Comparison of ENCODE assay signal across 13 cellular contexts in the genomic region with DNA sequence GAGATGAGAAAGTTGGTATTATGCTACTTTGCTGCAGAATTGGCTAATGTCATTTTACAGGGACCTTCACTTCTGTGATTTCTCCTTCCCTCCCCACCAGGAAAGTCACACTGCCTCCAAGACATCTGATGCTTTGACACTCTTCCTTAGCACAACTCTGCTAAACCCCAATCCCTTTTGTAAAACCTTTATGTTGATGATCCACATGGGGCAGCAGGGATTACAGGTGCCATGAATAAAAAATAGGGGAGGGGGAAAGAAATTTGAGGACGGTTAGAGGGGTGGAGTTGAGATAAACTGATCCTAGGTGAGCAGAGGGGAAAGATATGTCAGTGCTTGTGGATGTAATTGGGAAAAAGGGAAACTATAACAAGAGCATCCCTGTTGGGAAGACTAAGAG. TPM values are rescaled to one million over a fixed set of nuclear protein-coding genes. Genes with fewer than 3 reads are reported as not detected.
A peak's percentile ranks its signal among the peaks of the same experiment; 100 is the strongest.
DNase-seq lines count a peak whose midpoint lies in the region; ATAC-seq and TF ChIP-seq lines count a peak whose summit lies in the region.
"Had no signal": no experiment of that assay in that cellular context is flagged by ENCODE, and none has a peak within 500 bp of the region (broad histone marks: within the 10 kb centered on the region; RNA-seq: fewer than 3 reads in every experiment).

No MANE protein-coding gene starts in this region.

- H3K27me3 ChIP-seq in CD4-positive, CD25-positive, alpha-beta regulatory T cell (ENCODE audit: control insufficient read depth, insufficient read depth, low read length), result no peaks in the 10 kb centered on the region
- no peaks in the 10 kb centered on the region for H3K27me3 ChIP-seq in endodermal cell (ENCODE audit: control insufficient read depth, insufficient read depth, low read length, poor library complexity, severe bottlenecking)

- no peaks in the 10 kb centered on the region for H3K9me3 ChIP-seq in CD4-positive, CD25-positive, alpha-beta regulatory T cell (ENCODE audit: control insufficient read depth in 2 of 2, low read length in 2 of 2)
- H3K9me3 ChIP-seq in endodermal cell (ENCODE audit: control insufficient read depth, low read length), result no peaks in the 10 kb centered on the region

- peaks cover 6% of the 10 kb centered on the region for H3K4me1 ChIP-seq in CD4-positive, CD25-positive, alpha-beta regulatory T cell (ENCODE audit: control insufficient read depth, insufficient read depth, low read length, poor library complexity, severe bottlenecking)
- no peaks in the 10 kb centered on the region for H3K4me1 ChIP-seq in endodermal cell (ENCODE audit: control insufficient read depth, insufficient read depth, low read length)

- H3K27me3 Mint-ChIP-seq in activated T-cell treated with anti-CD3 and anti-CD28 coated beads, Interleukin-2, amount 50 U/mL, for 24 hours, result no peaks in the 10 kb centered on the region
- H3K27me3 Mint-ChIP-seq in CD4-positive, CD25-positive, alpha-beta regulatory T cell, result no peaks in the 10 kb centered on the region
- no peaks in the 10 kb centered on the region for H3K27me3 Mint-ChIP-seq in activated B cell treated with CpG ODN at 0.5 μM for 24 hours
- no peaks in the 10 kb centered on the region for H3K27me3 Mint-ChIP-seq in endodermal cell (ENCODE audit: insufficient read depth)

- H3K9me3 Mint-ChIP-seq in activated T-cell treated with anti-CD3 and anti-CD28 coated beads, Interleukin-2, amount 50 U/mL, for 24 hours, result no peaks in the 10 kb centered on the region
- H3K9me3 Mint-ChIP-seq in CD4-positive, CD25-positive, alpha-beta regulatory T cell, result no peaks in the 10 kb centered on the region
- H3K9me3 Mint-ChIP-seq in activated B cell treated with CpG ODN at 0.5 μM for 24 hours, result no peaks in the 10 kb centered on the region
- H3K9me3 Mint-ChIP-seq in endodermal cell, result no peaks in the 10 kb centered on the region
- H3K9me3 Mint-ChIP-seq: CD14-positive monocyte had no signal

- 66 to 100% methylated on average over 1 of the region's 1 CpG for WGBS in endodermal cell (ENCODE audit: insufficient coverage in 1 of 2, insufficient read length in 1 of 2), 2 experiments

- POLR2A ChIA-PET in activated B cell treated with CpG ODN at 0.5 μM for 24 hours (lab: Charles Lee), result no interaction called here

- peaks cover 63% of the 10 kb centered on the region for H3K36me3 ChIP-seq in CD4-positive, CD25-positive, alpha-beta regulatory T cell (ENCODE audit: control insufficient read depth, insufficient read depth, low read length)
- peaks cover 90% of the 10 kb centered on the region for H3K36me3 ChIP-seq in endodermal cell (ENCODE audit: control insufficient read depth, insufficient read depth, low read length)

- peaks cover 85% of the 10 kb centered on the region for H3K36me3 Mint-ChIP-seq in activated T-cell treated with anti-CD3 and anti-CD28 coated beads, Interleukin-2, amount 50 U/mL, for 24 hours (ENCODE audit: low read depth)
- H3K36me3 Mint-ChIP-seq in CD4-positive, CD25-positive, alpha-beta regulatory T cell, result peaks cover 28% of the 10 kb centered on the region
- H3K36me3 Mint-ChIP-seq in activated B cell treated with CpG ODN at 0.5 μM for 24 hours (ENCODE audit: low read depth) (peaks cover 72% of the 10 kb centered on the region), endodermal cell (ENCODE audit: low read depth) (peaks cover 61% of the 10 kb centered on the region)

- H3K27ac ChIP-seq in CD4-positive, CD25-positive, alpha-beta regulatory T cell (ENCODE audit: insufficient read depth, low read length, poor library complexity, severe bottlenecking), result no peak overlapping the region
- H3K27ac ChIP-seq in endodermal cell (ENCODE audit: low read depth, low read length), result no peak overlapping the region

- peak overlapping the region; percentile 79 for H3K27ac Mint-ChIP-seq in activated T-cell treated with anti-CD3 and anti-CD28 coated beads, Interleukin-2, amount 50 U/mL, for 24 hours
- peak overlapping the region in 2 of 3 donors; percentile 7 to 33 for H3K27ac Mint-ChIP-seq in CD4-positive, CD25-positive, alpha-beta regulatory T cell
- H3K27ac Mint-ChIP-seq in activated B cell treated with CpG ODN at 0.5 μM for 24 hours (peak overlapping the region; percentile 5), endodermal cell (peak overlapping the region; percentile 8)

- TF ChIP-seq CTCF in activated B cell treated with CpG ODN at 0.5 μM for 24 hours (IDR thresholded peaks at IDR 0.05), result no peak
- TF ChIP-seq CTCF in endodermal cell (conservative IDR thresholded peaks at IDR 0.05), result no peak

- CTCF ChIA-PET in activated B cell treated with CpG ODN at 0.5 μM for 24 hours (lab: Charles Lee), result no interaction called here

- no peak for DNase-seq in activated T-cell treated with anti-CD3 and anti-CD28 coated beads, Interleukin-2, amount 50 U/mL, for 24 hours
- DNase-seq in activated T-cell treated with anti-CD3 and anti-CD28 coated beads, Interleukin-2, amount 50 U/mL, for 48 hours, result no peak
- no peak for DNase-seq in CD4-positive, CD25-positive, alpha-beta regulatory T cell
- DNase-seq in activated B cell treated with CpG ODN at 0.5 μM for 24 hours (no peak), endodermal cell (no peak), cerebellum (ENCODE audit: low spot score) (no peak), NCI-H748 (lab: John Stamatoyannopoulos, UW; ENCODE audit: unreplicated experiment) (no peak), DMS53 treated with DMSO at 0.1 percent for 48 hours (lab: John Stamatoyannopoulos, UW; ENCODE audit: unreplicated experiment) (no peak)
- DNase-seq: GF-D8, NCI-H1436 treated with DMSO at 0.1 percent for 48 hours, NCI-H2081, NCI-H524 had no signal

- H3K4me1 Mint-ChIP-seq in activated T-cell treated with anti-CD3 and anti-CD28 coated beads, Interleukin-2, amount 50 U/mL, for 24 hours (ENCODE audit: low read depth), result peaks cover 45% of the 10 kb centered on the region
- peaks cover 8 to 35% (median 22%) of the 10 kb centered on the region in 4 donors for H3K4me1 Mint-ChIP-seq in CD4-positive, CD25-positive, alpha-beta regulatory T cell
- H3K4me1 Mint-ChIP-seq in activated B cell treated with CpG ODN at 0.5 μM for 24 hours (peaks cover 36% of the 10 kb centered on the region), endodermal cell (peaks cover 9% of the 10 kb centered on the region)

- ATAC-seq in CD4-positive, CD25-positive, alpha-beta regulatory T cell (ENCODE audit: low read depth in 2 of 2), result no peak
- ATAC-seq in activated B cell treated with CpG ODN at 0.5 μM for 24 hours (ENCODE audit: low read depth), result no peak

- intact Hi-C loops in activated B cell treated with CpG ODN at 0.5 μM for 24 hours (cut with micrococcal nuclease), result loop anchor here (5.0 kb wide), 1 partner anchor 587 kb away; a partner anchor contains a TSS

- H3K4me3 ChIP-seq in CD4-positive, CD25-positive, alpha-beta regulatory T cell (ENCODE audit: low read depth, low read length), result no peak overlapping the region
- no peak overlapping the region for H3K4me3 ChIP-seq in endodermal cell (ENCODE audit: low read length)

- H3K9ac ChIP-seq in endodermal cell (ENCODE audit: extremely low read depth, low read length, poor library complexity, severe bottlenecking), result no peak overlapping the region

- no peak overlapping the region for H3K4me3 Mint-ChIP-seq in activated T-cell treated with anti-CD3 and anti-CD28 coated beads, Interleukin-2, amount 50 U/mL, for 24 hours
- H3K4me3 Mint-ChIP-seq in CD4-positive, CD25-positive, alpha-beta regulatory T cell, result no peak overlapping the region
- H3K4me3 Mint-ChIP-seq in activated B cell treated with CpG ODN at 0.5 μM for 24 hours (no peak overlapping the region), endodermal cell (no peak overlapping the region)
- H3K4me3 Mint-ChIP-seq: CD14-positive monocyte had no signal

RNA-seq across cellular contexts. Expression of a gene that starts 26.4 kb away (rescaled TPM):
- 71.2 TPM for total RNA-seq in CD4-positive, CD25-positive, alpha-beta regulatory T cell
- 10 to 100 TPM; 18.1 to 26.5 (median 22.7) TPM for polyA plus RNA-seq in CD4-positive, CD25-positive, alpha-beta regulatory T cell
- 62.9 and 73.4 TPM in 2 replicates for total RNA-seq in activated B cell treated with CpG ODN at 0.5 μM for 24 hours
- 10 to 100 TPM; 51.4 to 53.3 TPM for total RNA-seq in endodermal cell
- polyA plus RNA-seq in endodermal cell (2013, experiment 1 of 2), result 41.9 TPM
- polyA plus RNA-seq in endodermal cell (2013, experiment 2 of 2), result 40.8 TPM
- total RNA-seq in cerebellum, result 110 TPM

Comparison
In these comparisons a context has a peak if more than half of its experiments do, and no peak if none do; other contexts are left out.
1. H3K27ac Mint-ChIP-seq: peak in every context shown above with its lines; median percentile 79 in activated T-cell treated with anti-CD3 and anti-CD28 coated beads, Interleukin-2, amount 50 U/mL, for 24 hours; 20 in CD4-positive, CD25-positive, alpha-beta regulatory T cell; 8 in endodermal cell; 5 in activated B cell treated with CpG ODN at 0.5 μM for 24 hours.